10 cellular contexts compared by ENCODE assay signal in the genomic region with DNA sequence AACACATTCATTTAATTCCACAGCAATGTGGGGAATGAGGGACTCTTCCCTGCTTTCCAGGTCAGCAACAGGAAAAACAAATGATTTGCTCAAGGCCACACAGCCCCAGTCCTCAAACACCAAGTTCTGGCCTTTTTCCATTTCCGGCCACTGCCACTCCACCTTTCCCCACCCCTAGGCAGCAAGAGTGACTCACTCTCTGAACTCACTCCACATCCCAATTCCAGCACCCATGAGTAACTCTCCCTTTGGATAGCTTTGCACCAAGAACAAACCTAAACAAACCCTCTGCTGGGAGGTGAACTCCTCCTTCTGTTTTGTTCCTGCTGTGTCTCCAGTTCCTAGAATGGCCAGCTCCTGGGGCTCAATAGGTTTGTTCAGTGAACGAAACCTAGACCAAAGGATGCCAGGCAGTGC. TPM values are rescaled to one million over a fixed set of nuclear protein-coding genes. Genes with fewer than 3 reads are reported as not detected.
DNase-seq lines count a peak whose midpoint lies in the region; ATAC-seq and TF ChIP-seq lines count a peak whose summit lies in the region.
"Had no signal": no experiment of that assay in that cellular context is flagged by ENCODE, and none has a peak within 500 bp of the region (broad histone marks: within the 10 kb centered on the region; RNA-seq: fewer than 3 reads in every experiment).

No MANE protein-coding gene starts in this region.

- H3K27me3 ChIP-seq in RWPE2 (ENCODE audit: insufficient read depth, poor library complexity, severe bottlenecking) (no peaks in the 10 kb centered on the region), psoas muscle (ENCODE audit: insufficient read depth in 3 of 3, low read length in 2 of 3) (no peaks in the 10 kb centered on the region)

- WGBS in psoas muscle, 3 donors, result 58 to 91% (median 82%) methylated on average over 2 of the region's 2 CpGs

- intact Hi-C loops in psoas muscle (cut with DNase I), result loop anchor here (5.0 kb wide), 2 partner anchors 213 to 293 kb away; no protein-coding TSS in a partner anchor

- DNase-seq in D341Med (ENCODE audit: low spot score) (peak; percentile 35), RWPE2 (ENCODE audit: low spot score) (peak; percentile 85), fibroblast of the conjunctiva (ENCODE audit: low read depth) (peak; percentile 78), psoas muscle (peak in 1 of 2 donors; percentile 37), superior temporal gyrus (ENCODE audit: extremely low spot score) (no peak), NCI-H748 (lab: John Stamatoyannopoulos, UW; ENCODE audit: unreplicated experiment) (no peak)

- no peak for TF ChIP-seq CTCF in RWPE2 (IDR thresholded peaks at IDR 0.05; ENCODE audit: poor library complexity, severe bottlenecking)
- TF ChIP-seq CTCF in psoas muscle (IDR thresholded peaks at IDR 0.05), result no peak

- peaks cover 37% of the 10 kb centered on the region for H3K4me1 ChIP-seq in RWPE2 (ENCODE audit: insufficient read depth, poor library complexity, severe bottlenecking)
- H3K4me1 ChIP-seq in psoas muscle, result peaks cover 17% of the 10 kb centered on the region

- no peaks in the 10 kb centered on the region for H3K9me3 ChIP-seq in RWPE2 (ENCODE audit: severe bottlenecking)
- H3K9me3 ChIP-seq in psoas muscle, result no peaks in the 10 kb centered on the region

- peak; percentile 80 for ATAC-seq in RWPE2 (ENCODE audit: low read depth)
- ATAC-seq in psoas muscle, result peak; percentile 26 to 47 (median 38)
- no peak for ATAC-seq in GM18858 (IDR thresholded peaks at IDR 0.05; ENCODE audit: unreplicated experiment)
- no peak for ATAC-seq in GM21447 (IDR thresholded peaks at IDR 0.05; ENCODE audit: unreplicated experiment)

- H3K27ac ChIP-seq in RWPE2 (ENCODE audit: poor library complexity, severe bottlenecking) (peak overlapping the region; percentile 96), psoas muscle (no peak overlapping the region)

- H3K4me3 ChIP-seq in RWPE2 (ENCODE audit: severe bottlenecking) (no peak overlapping the region), psoas muscle (no peak overlapping the region)

- H3K36me3 ChIP-seq in RWPE2 (ENCODE audit: low read depth) (no peaks in the 10 kb centered on the region), psoas muscle (ENCODE audit: insufficient read depth in 1 of 2, low read depth in 1 of 2) (no peaks in the 10 kb centered on the region)

RNA-seq across cellular contexts. Expression of a gene that starts 30.4 kb away (rescaled TPM):
- not detected for total RNA-seq in psoas muscle
- polyA plus RNA-seq in psoas muscle, result under 1 TPM in 2 of 3 donors, not detected in 1; 0.20 to 0.39 TPM
- polyA plus RNA-seq: IgD-negative memory B cell, neural cell had no signal

Comparison
In these comparisons a context has a peak if more than half of its experiments do, and no peak if none do; other contexts are left out.
1. DNase-seq: peak in D341Med (single experiment), RWPE2 (single experiment) and fibroblast of the conjunctiva (single experiment); none in superior temporal gyrus (single experiment) and NCI-H748 (single experiment).
2. ATAC-seq: peak in RWPE2 (single experiment) and psoas muscle (4 of 4); none in GM18858 (single experiment) and GM21447 (single experiment).